In the genomic region with DNA sequence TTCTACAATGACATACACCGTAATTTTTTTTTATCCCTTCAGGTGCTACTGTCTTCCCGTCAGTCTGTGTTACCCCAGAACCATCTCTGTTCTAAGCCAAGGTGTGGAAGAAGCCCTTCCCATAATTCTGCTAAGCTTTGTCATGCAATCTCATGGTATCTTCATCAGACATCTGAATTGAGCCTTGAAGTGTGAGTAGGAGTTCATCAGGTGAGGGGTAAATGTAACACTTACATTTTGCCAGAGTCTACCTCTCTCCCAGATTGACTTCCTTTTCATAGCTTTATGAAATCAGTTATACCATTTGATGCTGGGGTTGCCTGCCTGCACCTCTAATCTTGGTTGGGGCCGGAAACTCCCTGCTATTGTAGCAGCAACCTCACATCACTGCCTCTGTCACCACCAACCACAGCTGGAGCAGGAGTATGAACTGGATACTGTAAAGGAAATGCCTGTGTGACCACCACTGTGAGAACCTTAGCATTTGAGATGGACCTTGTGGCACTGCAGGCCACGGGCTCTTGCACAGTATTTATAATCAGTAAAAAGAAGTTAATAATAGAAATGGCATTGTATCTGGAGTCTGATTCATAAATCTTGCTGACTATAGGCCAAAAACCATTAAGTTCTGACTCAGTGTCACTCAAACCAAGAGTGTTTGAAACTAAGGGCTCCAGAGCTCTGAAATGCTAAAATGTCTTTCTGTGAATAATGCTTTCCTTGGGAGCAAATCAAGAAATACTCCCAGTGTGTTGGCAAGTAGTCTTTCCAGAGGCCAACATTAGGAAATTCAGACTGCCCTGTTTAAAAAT, we compare ENCODE assay signal across 8 cellular contexts. TPM values are rescaled to one million over a fixed set of nuclear protein-coding genes. Genes with fewer than 3 reads are reported as not detected.
DNase-seq lines count a peak whose midpoint lies in the region; ATAC-seq and TF ChIP-seq lines count a peak whose summit lies in the region.

No MANE protein-coding gene starts in this region.

- H3K4me3 ChIP-seq in AG10803 (ENCODE audit: low read length), result no peak overlapping the region
- no peak overlapping the region for H3K4me3 ChIP-seq in astrocyte of the spinal cord (ENCODE audit: low read depth, low read length)

- no peak for TF ChIP-seq CTCF in AG10803 (conservative IDR thresholded peaks at IDR 0.05; ENCODE audit: low read length)
- no peak for TF ChIP-seq CTCF in astrocyte of the spinal cord (IDR thresholded peaks at IDR 0.05; ENCODE audit: low read depth, low read length)
- TF ChIP-seq CTCF in omental fat pad (IDR thresholded peaks at IDR 0.05), result no peak

- DNase-seq in AG10803 (ENCODE audit: low read depth) (peak; percentile 83), astrocyte of the spinal cord (ENCODE audit: low read depth, low spot score) (peak; percentile 90), omental fat pad (ENCODE audit: low spot score) (no peak), NCI-H187 (lab: John Stamatoyannopoulos, UW) (no peak)
- DNase-seq in stimulated activated CD4-positive, alpha-beta T cell treated with anti-CD3 and anti-CD28 coated beads, Interleukin-4, amount 100 ng/mL, for 24 hours, result peak; percentile 18

- in situ Hi-C loops in astrocyte of the spinal cord (cut with HindIII; ENCODE audit: low sequenced_read_pairs), result no loop called here

- peak; percentile 86 for ATAC-seq in GM19463 (IDR thresholded peaks at IDR 0.05; ENCODE audit: unreplicated experiment)
- peak; percentile 82 for ATAC-seq in HG03521 (IDR thresholded peaks at IDR 0.05; ENCODE audit: unreplicated experiment)
- ATAC-seq in omental fat pad (ENCODE audit: low FRiP score), result no peak
- ATAC-seq in GM19328 (IDR thresholded peaks at IDR 0.05; ENCODE audit: unreplicated experiment), result no peak

RNA-seq across cellular contexts. Expression of gene STK38L, which starts 58.6 kb away (rescaled TPM):
- total RNA-seq in omental fat pad, result 10 to 100 TPM; 28.1 to 66.4 (median 46.5) TPM

Comparison
In these comparisons a context has a peak if more than half of its experiments do, and no peak if none do; other contexts are left out.
1. DNase-seq: peak in AG10803 (single experiment), astrocyte of the spinal cord (single experiment) and stimulated activated CD4-positive, alpha-beta T cell treated with anti-CD3 and anti-CD28 coated beads, Interleukin-4, amount 100 ng/mL, for 24 hours (single experiment); none in omental fat pad (single experiment) and NCI-H187 (0 of 2).
2. ATAC-seq: peak in GM19463 (single experiment) and HG03521 (single experiment); none in omental fat pad (single experiment) and GM19328 (single experiment).